10 cellular contexts compared by ENCODE assay signal in the genomic region with DNA sequence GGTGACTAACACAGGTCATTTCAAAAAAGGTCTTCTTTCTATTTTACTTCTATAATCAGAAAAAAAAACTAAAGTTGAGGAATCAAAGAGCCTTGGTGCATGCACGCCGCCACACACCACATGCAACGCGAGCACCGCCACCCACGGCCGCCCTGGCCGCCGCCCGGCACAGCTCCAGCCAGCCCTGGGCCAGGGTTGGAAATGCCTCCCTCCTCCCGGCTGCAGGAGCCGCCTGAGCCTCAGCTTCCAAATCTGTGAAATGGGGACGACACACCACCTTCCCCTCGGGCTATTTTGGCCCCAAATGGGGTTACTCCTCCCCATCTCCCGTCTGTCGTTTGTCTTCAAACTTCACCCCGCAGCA.
"Had no signal": no experiment of that assay in that cellular context is flagged by ENCODE, and none has a peak within 500 bp of the region (broad histone marks: within the 10 kb centered on the region; RNA-seq: fewer than 3 reads in every experiment).

No MANE protein-coding gene starts in this region.

- FAIRE-seq: H1, H54 had no signal

- H2AFZ ChIP-seq: GM23338 had no signal

- H3K9ac ChIP-seq: KMS-11 had no signal

- DNase-seq: HFFc6, IMR-90, KBM-7 had no signal

- H3K36me3 ChIP-seq: HAP-1 had no signal

- H3K4me1 ChIP-seq: HAP-1 had no signal

- H3K4me2 ChIP-seq: GM23338, KMS-11 had no signal

- H3K9me3 ChIP-seq: HAP-1 had no signal

- ATAC-seq: GM23338, HCT116 had no signal

- H3K4me3 ChIP-seq: GM23338, HAP-1 had no signal

- H3K27ac ChIP-seq: HL-60, KMS-11 had no signal
